Comparison of ENCODE assay signal across 17 cellular contexts in genomic region chr6:15658345-15658744, GRCh38. TPM values are rescaled to one million over a fixed set of nuclear protein-coding genes. Genes with fewer than 3 reads are reported as not detected.
DNase-seq lines count a peak whose midpoint lies in the region; ATAC-seq and TF ChIP-seq lines count a peak whose summit lies in the region.
"Had no signal": no experiment of that assay in that cellular context is flagged by ENCODE, and none has a peak within 500 bp of the region (broad histone marks: within the 10 kb centered on the region; RNA-seq: fewer than 3 reads in every experiment).

No MANE protein-coding gene starts in this region.

- no peak for ATAC-seq in GM21528 (IDR thresholded peaks at IDR 0.05; ENCODE audit: low FRiP score, unreplicated experiment)
- ATAC-seq in gastrocnemius medialis: no peak
- ATAC-seq: CD8-positive, alpha-beta T cell; HCT116; left ventricle myocardium superior had no signal

- DNase-seq in activated naive CD4-positive, alpha-beta T cell (lab: John Stamatoyannopoulos, UW): no peak
- DNase-seq in H7 (peak; percentile 27), MM.1S (peak; percentile 15), trophoblast cell (peak; percentile 3 to 9), activated gamma-delta T cell treated with Interleukin-2 at 50 U/mL for 16 hours (no peak), gastrocnemius medialis (no peak)
- DNase-seq: 8988T; activated CD4-positive, alpha-beta T cell treated with anti-CD3 and anti-CD28 coated beads for 48 hours; CD8-positive, alpha-beta T cell; left ventricle myocardium superior; NCI-H2107; NCI-H69; T-helper 2 cell had no signal

- no peak overlapping the region for H2BK120ac ChIP-seq in trophoblast cell (ENCODE audit: insufficient read depth, low read length, poor library complexity)

- H3K4me1 ChIP-seq in MM.1S (ENCODE audit: low read length) (peaks cover 35% of the 10 kb centered on the region), trophoblast cell (ENCODE audit: control insufficient read depth in 1 of 2, insufficient read depth in 2 of 2, low read length in 2 of 2) (peaks cover 2 to 6% of the 10 kb centered on the region in 2 experiments), gastrocnemius medialis (peaks cover 10 to 18% of the 10 kb centered on the region in 2 donors)

- no peak overlapping the region for H3K4me3 ChIP-seq in H7 (ENCODE audit: insufficient read depth, low read depth, low read length)
- H3K4me3 ChIP-seq in MM.1S (ENCODE audit: low read length): no peak overlapping the region
- H3K4me3 ChIP-seq in trophoblast cell (ENCODE audit: low read depth, low read length): no peak overlapping the region
- no peak overlapping the region for H3K4me3 ChIP-seq in gastrocnemius medialis

- H3K27me3 ChIP-seq in H7 (ENCODE audit: control insufficient read depth, insufficient read depth, low read length): peaks cover 4% of the 10 kb centered on the region
- H3K27me3 ChIP-seq in MM.1S (replicated peaks; ENCODE audit: insufficient read depth, low read length): no peaks in the 10 kb centered on the region
- no peaks in the 10 kb centered on the region for H3K27me3 ChIP-seq in trophoblast cell (ENCODE audit: insufficient read depth, low read length)
- no peaks in the 10 kb centered on the region for H3K27me3 ChIP-seq in gastrocnemius medialis

- TF ChIP-seq CTCF in MM.1S (IDR thresholded peaks at IDR 0.05; ENCODE audit: low read length): no peak
- TF ChIP-seq CTCF in gastrocnemius medialis (IDR thresholded peaks at IDR 0.05 in 4 of 5, conservative IDR thresholded peaks at IDR 0.05 in 1 of 5): no peak

- H3K9ac ChIP-seq in MM.1S (ENCODE audit: low read length) (no peak overlapping the region), trophoblast cell (ENCODE audit: low read length) (no peak overlapping the region)

- H3K9me2 ChIP-seq in MM.1S (replicated peaks; ENCODE audit: insufficient read depth, low read length): no peaks in the 10 kb centered on the region

- H3F3A ChIP-seq in MM.1S (ENCODE audit: insufficient read depth, low read length): peaks cover 29% of the 10 kb centered on the region

- peak overlapping the region; percentile 66 for H3K27ac Mint-ChIP-seq in activated naive CD4-positive, alpha-beta T cell treated with anti-CD3 and anti-CD28 coated beads, Interleukin-2, amount 50 U/mL, for 24 hours
- H3K27ac Mint-ChIP-seq: activated naive CD8-positive, alpha-beta T cell; CD8-positive, alpha-beta T cell had no signal

- no peak overlapping the region for H3K18ac ChIP-seq in trophoblast cell (ENCODE audit: low read length)

- in situ Hi-C loops in gastrocnemius medialis (cut with MboI; ENCODE audit: low sequenced_read_pairs in 4 of 4): no loop called here

- H2AFZ ChIP-seq in MM.1S (ENCODE audit: low read length) (no peak overlapping the region), trophoblast cell (ENCODE audit: insufficient read depth, low read length, poor library complexity) (no peak overlapping the region)

- H3K36me3 Mint-ChIP-seq in activated naive CD4-positive, alpha-beta T cell treated with anti-CD3 and anti-CD28 coated beads, Interleukin-2, amount 50 U/mL, for 24 hours: peaks cover 4% of the 10 kb centered on the region

- no peak overlapping the region for H2BK5ac ChIP-seq in trophoblast cell (ENCODE audit: low read depth, low read length, poor library complexity)

- TF ChIP-seq POLR2A in gastrocnemius medialis (IDR thresholded peaks at IDR 0.05): no peak

- peaks cover 45% of the 10 kb centered on the region for H3K4me1 Mint-ChIP-seq in activated naive CD4-positive, alpha-beta T cell treated with anti-CD3 and anti-CD28 coated beads, Interleukin-2, amount 50 U/mL, for 24 hours

- no peak overlapping the region for H2BK12ac ChIP-seq in trophoblast cell (ENCODE audit: low read length)

- WGBS in trophoblast cell (ENCODE audit: extremely low coverage, insufficient coverage, insufficient read length): no CpG with 5 or more reads among the region's 5 CpGs

- H3K9me3 ChIP-seq in MM.1S (replicated peaks; ENCODE audit: insufficient read depth, low read length) (no peaks in the 10 kb centered on the region), trophoblast cell (ENCODE audit: insufficient read depth, low read depth, low read length) (no peaks in the 10 kb centered on the region), gastrocnemius medialis (no peaks in the 10 kb centered on the region)

- no peaks in the 10 kb centered on the region for H3K9me3 Mint-ChIP-seq in activated naive CD4-positive, alpha-beta T cell treated with anti-CD3 and anti-CD28 coated beads, Interleukin-2, amount 50 U/mL, for 24 hours
- H3K9me3 Mint-ChIP-seq: CD8-positive, alpha-beta T cell had no signal

- no peak overlapping the region for H2AK5ac ChIP-seq in trophoblast cell (ENCODE audit: low read length)

- H3K23ac ChIP-seq in trophoblast cell (ENCODE audit: low read length): no peak overlapping the region

- no peak overlapping the region for H4K12ac ChIP-seq in trophoblast cell (ENCODE audit: low read depth, low read length)

- no peak overlapping the region for H3K14ac ChIP-seq in trophoblast cell (ENCODE audit: low read length)

- H4K91ac ChIP-seq in trophoblast cell (ENCODE audit: low read depth, low read length): no peak overlapping the region

- H3K4ac ChIP-seq in trophoblast cell (ENCODE audit: low read depth, low read length): no peak overlapping the region

- intact Hi-C loops in gastrocnemius medialis (cut with DNase I; ENCODE audit: low total_unique reads): no loop called here

- peaks cover 69% of the 10 kb centered on the region for H3K79me2 ChIP-seq in MM.1S (ENCODE audit: low read length)
- peaks cover 4% of the 10 kb centered on the region for H3K79me2 ChIP-seq in trophoblast cell (ENCODE audit: control insufficient read depth, insufficient read depth, low read length, poor library complexity)

- no peaks in the 10 kb centered on the region for H3K27me3 Mint-ChIP-seq in activated naive CD4-positive, alpha-beta T cell treated with anti-CD3 and anti-CD28 coated beads, Interleukin-2, amount 50 U/mL, for 24 hours
- H3K27me3 Mint-ChIP-seq: activated naive CD8-positive, alpha-beta T cell had no signal

- H4K20me1 ChIP-seq in MM.1S (ENCODE audit: insufficient read depth, low read length): no peaks in the 10 kb centered on the region

- H3K36me3 ChIP-seq in H7 (replicated peaks; ENCODE audit: control insufficient read depth, insufficient read depth, low read length): no peaks in the 10 kb centered on the region
- no peaks in the 10 kb centered on the region; the same call in 1 of the 2 replicates for H3K36me3 ChIP-seq in MM.1S (replicated peaks; ENCODE audit: insufficient read depth, low read length)
- no peaks in the 10 kb centered on the region for H3K36me3 ChIP-seq in trophoblast cell (ENCODE audit: control insufficient read depth in 1 of 2, insufficient read depth in 2 of 2, low read length in 2 of 2)
- H3K36me3 ChIP-seq in gastrocnemius medialis: no peaks in the 10 kb centered on the region

- H4K8ac ChIP-seq in trophoblast cell (ENCODE audit: low read depth, low read length): no peak overlapping the region

- peak overlapping the region; percentile 30; the same call in 1 of the 2 replicates for H3K4me2 ChIP-seq in MM.1S (ENCODE audit: low read depth, low read length)
- H3K4me2 ChIP-seq in trophoblast cell (ENCODE audit: low read length): no peak overlapping the region

- peaks cover 8% of the 10 kb centered on the region for H3K79me1 ChIP-seq in trophoblast cell (ENCODE audit: low read length)

- H3K27ac ChIP-seq in MM.1S (ENCODE audit: low read length): peak overlapping the region; percentile 64; the same call in 1 of the 2 replicates
- no peak overlapping the region for H3K27ac ChIP-seq in trophoblast cell (ENCODE audit: low read depth, low read length)
- no peak overlapping the region for H3K27ac ChIP-seq in gastrocnemius medialis

- H3K4me3 Mint-ChIP-seq in activated naive CD4-positive, alpha-beta T cell treated with anti-CD3 and anti-CD28 coated beads, Interleukin-2, amount 50 U/mL, for 24 hours: no peak overlapping the region
- H3K4me3 Mint-ChIP-seq: activated naive CD8-positive, alpha-beta T cell; CD8-positive, alpha-beta T cell had no signal

RNA-seq across cellular contexts. Expression of gene DTNBP1, which starts 4.5 kb away (rescaled TPM):
- 3.7 and 4.2 TPM in 2 replicates for total RNA-seq in H7 (2014; rRNA removed; shearing (Covaris generic))
- polyA plus RNA-seq in trophoblast cell (2013): 15.2 and 15.3 TPM in 2 replicates
- total RNA-seq in gastrocnemius medialis: 10 to 100 TPM in 2 of 4 donors, 1 to 10 TPM in 2; 5.2 to 33.5 (median 12.5) TPM

Comparison
In these comparisons a context has a peak if more than half of its experiments do, and no peak if none do; other contexts are left out.
1. DNase-seq: peak in H7 (single experiment), MM.1S (single experiment) and trophoblast cell (2 of 2); none in activated naive CD4-positive, alpha-beta T cell (0 of 4), activated gamma-delta T cell treated with Interleukin-2 at 50 U/mL for 16 hours (single experiment) and gastrocnemius medialis (0 of 2).